In the genomic region with DNA sequence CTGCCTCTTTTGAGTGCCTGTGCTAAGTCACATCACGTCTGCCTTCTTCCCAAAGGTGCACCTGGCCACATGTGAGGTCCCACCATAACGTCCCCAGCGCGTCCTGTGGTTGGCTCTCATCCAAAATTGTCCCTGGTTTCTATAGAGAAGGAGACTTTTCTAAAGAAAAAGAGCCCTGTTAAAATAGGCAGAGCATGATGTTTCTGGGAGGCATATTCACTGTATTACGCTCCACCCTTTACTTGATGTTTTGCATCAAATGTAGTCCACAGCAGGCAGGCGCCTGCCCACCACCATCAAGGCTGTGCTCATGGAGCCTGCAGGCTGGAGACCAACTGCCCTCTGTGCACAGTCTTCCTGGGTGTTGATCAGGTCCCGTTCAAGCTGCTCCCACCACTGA, we compare ENCODE assay signal across 25 cellular contexts. TPM values are rescaled to one million over a fixed set of nuclear protein-coding genes. Genes with fewer than 3 reads are reported as not detected.
DNase-seq lines count a peak whose midpoint lies in the region; ATAC-seq, FAIRE-seq and TF ChIP-seq lines count a peak whose summit lies in the region.
"Had no signal": no experiment of that assay in that cellular context is flagged by ENCODE, and none has a peak within 500 bp of the region (broad histone marks: within the 10 kb centered on the region; RNA-seq: fewer than 3 reads in every experiment).

No MANE protein-coding gene starts in this region.

- H3K9me1 ChIP-seq in K562 (ENCODE audit: control insufficient read depth, insufficient read depth, low read length) = no peaks in the 10 kb centered on the region

- TF ChIP-seq POLR2A in K562 (conservative IDR thresholded peaks at IDR 0.05) = no peak

- H3K9ac ChIP-seq in Karpas-422 (ENCODE audit: low read length) = peak overlapping the region; percentile 55
- no peak overlapping the region; a peak in 1 of 4 replicates for H3K9ac ChIP-seq in K562 (ENCODE audit: insufficient read depth in 1 of 2, low read depth in 2 of 2, low read length in 2 of 2)
- H3K9ac ChIP-seq: SK-N-SH had no signal

- H3K4me3 ChIP-seq in Karpas-422 (ENCODE audit: low read length) (peak overlapping the region; percentile 47; the same call in 1 of the 2 replicates), K562 (no peak overlapping the region)

- peak; percentile 44 for DNase-seq in activated CD4-positive, alpha-beta T cell treated with anti-CD3 and anti-CD28 coated beads, Interleukin-2, amount 10 ng/mL, durations not matched to agents 24 days and 14 days
- no peak for DNase-seq in activated CD4-positive, alpha-beta T cell treated with anti-CD3 and anti-CD28 coated beads, Interleukin-2, amount 10 ng/mL, durations not matched to agents 7 days and 5 days
- peak; percentile 51 for DNase-seq in Karpas-422
- no peak for DNase-seq in K562 (ENCODE audit: extremely low read depth in 1 of 4, low spot score in 3 of 4)
- DNase-seq in NCI-H69 (lab: John Stamatoyannopoulos, UW) = no peak
- no peak for DNase-seq in NCI-H226
- DNase-seq: BE2C; CD4-positive, CD25-positive, alpha-beta regulatory T cell; DMS153; DND-41; NCI-H1092 treated with DMSO at 0.1 percent for 48 hours; NCI-H1436; NCI-H187; NCI-H2081 treated with DMSO at 0.1 percent for 48 hours; NCI-H446 treated with DMSO at 0.1 percent for 48 hours; NCI-H526; SK-N-SH had no signal

- H3K4me1 ChIP-seq in Karpas-422 (ENCODE audit: low read length) = peaks cover 53% of the 10 kb centered on the region
- H3K4me1 ChIP-seq in K562 (replicated peaks in 1 of 2; ENCODE audit: control insufficient read depth in 2 of 2, insufficient read depth in 2 of 2, low read length in 2 of 2) = peaks cover 35 to 40% of the 10 kb centered on the region in 2 experiments; a peak in 4 of 5 replicates

- in situ Hi-C loops in K562 (cut with MboI) = no loop called here

- H3K9me3 Mint-ChIP-seq in activated CD4-positive, alpha-beta T cell treated with anti-CD3 and anti-CD28 coated beads, Interleukin-2, amount 10 ng/mL, durations not matched to agents 24 days and 14 days = no peaks in the 10 kb centered on the region
- H3K9me3 Mint-ChIP-seq in activated CD4-positive, alpha-beta T cell treated with anti-CD3 and anti-CD28 coated beads, Interleukin-2, amount 10 ng/mL, durations not matched to agents 7 days and 5 days = no peaks in the 10 kb centered on the region
- no peaks in the 10 kb centered on the region for H3K9me3 Mint-ChIP-seq in stimulated activated memory B cell treated with anti-CD40 and anti-IgM and Interleukin-4, amounts not matched to agents 10 μg/mL and 1 μg/mL and 100 μg/mL, for 72 hours

- H3K4me1 Mint-ChIP-seq in activated CD4-positive, alpha-beta T cell treated with anti-CD3 and anti-CD28 coated beads, Interleukin-2, amount 10 ng/mL, durations not matched to agents 24 days and 14 days = peaks cover 14% of the 10 kb centered on the region
- peaks cover 15% of the 10 kb centered on the region for H3K4me1 Mint-ChIP-seq in activated CD4-positive, alpha-beta T cell treated with anti-CD3 and anti-CD28 coated beads, Interleukin-2, amount 10 ng/mL, durations not matched to agents 7 days and 5 days
- H3K4me1 Mint-ChIP-seq in stimulated activated memory B cell treated with anti-CD40 and anti-IgM and Interleukin-4, amounts not matched to agents 10 μg/mL and 1 μg/mL and 100 μg/mL, for 72 hours = peaks cover 40% of the 10 kb centered on the region

- no peak for TF ChIP-seq RAD21 in K562 (CRISPR knock-in tag; conservative IDR thresholded peaks at IDR 0.05 in 1 of 2, IDR thresholded peaks at IDR 0.05 in 1 of 2)

- H3K9me2 ChIP-seq in Karpas-422 (replicated peaks; ENCODE audit: insufficient read depth, low read length) = no peaks in the 10 kb centered on the region
- H3K9me2 ChIP-seq: SK-N-SH had no signal

- intact Hi-C loops in activated CD4-positive, alpha-beta T cell treated with anti-CD3 and anti-CD28 coated beads, Interleukin-2, amount 10 ng/mL, durations not matched to agents 24 days and 14 days (cut with micrococcal nuclease) = loop anchor here (5.0 kb wide), 1 partner anchor 142 kb away; a partner anchor contains a TSS
- intact Hi-C loops in K562 (cut with micrococcal nuclease) = loop anchor here (5.0 kb wide), 2 partner anchors 33 to 362 kb away; a partner anchor contains a TSS

- H3K79me2 ChIP-seq in Karpas-422 (ENCODE audit: low read length) (no peaks in the 10 kb centered on the region), K562 (ENCODE audit: control insufficient read depth, insufficient read depth, low read length) (no peaks in the 10 kb centered on the region)

- H3K27me3 ChIP-seq in Karpas-422 (ENCODE audit: low read length) (no peaks in the 10 kb centered on the region), K562 (ENCODE audit: control insufficient read depth in 2 of 2, insufficient read depth in 2 of 2, low read length in 2 of 2) (no peaks in the 10 kb centered on the region)
- H3K27me3 ChIP-seq: BE2C had no signal

- POLR2A ChIA-PET in activated CD4-positive, alpha-beta T cell treated with anti-CD3 and anti-CD28 coated beads, Interleukin-2, amount 10 ng/mL, durations not matched to agents 7 days and 5 days (lab: Charles Lee) = no interaction called here
- POLR2A ChIA-PET in K562 (lab: Yijun Ruan, JAX) = no interaction called here

- H3K4me2 ChIP-seq in Karpas-422 (ENCODE audit: low read depth, low read length, poor library complexity, severe bottlenecking) (peak overlapping the region; percentile 92), K562 (ENCODE audit: insufficient read depth, low read length) (0 out of 2 replicates have a peak overlapping the region, but pooled peaks have one; percentile 25)
- H3K4me2 ChIP-seq: SK-N-SH had no signal

- no peak overlapping the region for H3K4me3 Mint-ChIP-seq in activated CD4-positive, alpha-beta T cell treated with anti-CD3 and anti-CD28 coated beads, Interleukin-2, amount 10 ng/mL, durations not matched to agents 24 days and 14 days
- H3K4me3 Mint-ChIP-seq in activated CD4-positive, alpha-beta T cell treated with anti-CD3 and anti-CD28 coated beads, Interleukin-2, amount 10 ng/mL, durations not matched to agents 7 days and 5 days = no peak overlapping the region
- no peak overlapping the region for H3K4me3 Mint-ChIP-seq in stimulated activated memory B cell treated with anti-CD40 and anti-IgM and Interleukin-4, amounts not matched to agents 10 μg/mL and 1 μg/mL and 100 μg/mL, for 72 hours

- ATAC-seq in K562 (no peak), HG03432 (IDR thresholded peaks at IDR 0.05; ENCODE audit: unreplicated experiment) (no peak)
- no peak for ATAC-seq in stimulated activated memory B cell treated with anti-CD40 and anti-IgM and Interleukin-4, amounts not matched to agents 10 μg/mL and 1 μg/mL and 100 μg/mL, for 72 hours
- ATAC-seq: Panc1 had no signal

- H4K20me1 ChIP-seq in Karpas-422 (ENCODE audit: insufficient read depth, low read depth, low read length) (no peaks in the 10 kb centered on the region), K562 (replicated peaks; ENCODE audit: control insufficient read depth, insufficient read depth, low read length) (no peaks in the 10 kb centered on the region)

- CTCF ChIA-PET in activated CD4-positive, alpha-beta T cell treated with anti-CD3 and anti-CD28 coated beads, Interleukin-2, amount 10 ng/mL, durations not matched to agents 7 days and 5 days (lab: Charles Lee) = interaction anchor here (0.6 kb wide), 1 partner anchor 1890 kb away, joined by 3 read pairs; no protein-coding TSS in a partner anchor
- CTCF ChIA-PET in K562 (lab: Yijun Ruan, JAX; ENCODE audit: low intra/inter-chr PET ratio) = no interaction called here

- 45% methylated on average over 7 of the region's 7 CpGs for WGBS in K562 (ENCODE audit: insufficient coverage, low coverage, missing lambda C conversion rate)

- no peak for TF ChIP-seq EP300 in K562 (IDR thresholded peaks at IDR 0.05; ENCODE audit: low read length)

- no peak for TF ChIP-seq CTCF in K562 (IDR thresholded peaks at IDR 0.05 in 2 of 3, conservative IDR thresholded peaks at IDR 0.05 in 1 of 3; ENCODE audit: insufficient read depth in 2 of 3, low read depth in 1 of 3, low read length in 3 of 3)

- no peak overlapping the region for H3K27ac Mint-ChIP-seq in activated CD4-positive, alpha-beta T cell treated with anti-CD3 and anti-CD28 coated beads, Interleukin-2, amount 10 ng/mL, durations not matched to agents 24 days and 14 days
- no peak overlapping the region for H3K27ac Mint-ChIP-seq in activated CD4-positive, alpha-beta T cell treated with anti-CD3 and anti-CD28 coated beads, Interleukin-2, amount 10 ng/mL, durations not matched to agents 7 days and 5 days
- H3K27ac Mint-ChIP-seq in stimulated activated memory B cell treated with anti-CD40 and anti-IgM and Interleukin-4, amounts not matched to agents 10 μg/mL and 1 μg/mL and 100 μg/mL, for 72 hours = peak overlapping the region; percentile 78

- H2AFZ ChIP-seq in Karpas-422 (ENCODE audit: low read length) (peak overlapping the region; percentile 80; the same call in 1 of the 2 replicates), K562 (ENCODE audit: low read depth, low read length) (peak overlapping the region; percentile 36; the same call in 1 of the 2 replicates)

- H3K27ac ChIP-seq in Karpas-422 (ENCODE audit: low read length) (peak overlapping the region; percentile 91), K562 (ENCODE audit: extremely low read depth, low read depth, low read length) (no peak overlapping the region)
- H3K27ac ChIP-seq: 22Rv1 had no signal

- no peak for FAIRE-seq in K562 (lab: Jason Lieb, UNC)
- FAIRE-seq: GM19239, H1 had no signal

- H3K27me3 Mint-ChIP-seq in activated CD4-positive, alpha-beta T cell treated with anti-CD3 and anti-CD28 coated beads, Interleukin-2, amount 10 ng/mL, durations not matched to agents 24 days and 14 days = peaks cover 15% of the 10 kb centered on the region
- peaks cover 20% of the 10 kb centered on the region for H3K27me3 Mint-ChIP-seq in activated CD4-positive, alpha-beta T cell treated with anti-CD3 and anti-CD28 coated beads, Interleukin-2, amount 10 ng/mL, durations not matched to agents 7 days and 5 days
- no peaks in the 10 kb centered on the region for H3K27me3 Mint-ChIP-seq in stimulated activated memory B cell treated with anti-CD40 and anti-IgM and Interleukin-4, amounts not matched to agents 10 μg/mL and 1 μg/mL and 100 μg/mL, for 72 hours
- H3K27me3 Mint-ChIP-seq: CD4-positive, CD25-positive, alpha-beta regulatory T cell had no signal

- H3K36me3 Mint-ChIP-seq in activated CD4-positive, alpha-beta T cell treated with anti-CD3 and anti-CD28 coated beads, Interleukin-2, amount 10 ng/mL, durations not matched to agents 24 days and 14 days (ENCODE audit: low read depth) = peaks cover 7% of the 10 kb centered on the region
- peaks cover 2% of the 10 kb centered on the region for H3K36me3 Mint-ChIP-seq in activated CD4-positive, alpha-beta T cell treated with anti-CD3 and anti-CD28 coated beads, Interleukin-2, amount 10 ng/mL, durations not matched to agents 7 days and 5 days (ENCODE audit: low read depth)
- peaks cover 31% of the 10 kb centered on the region for H3K36me3 Mint-ChIP-seq in stimulated activated memory B cell treated with anti-CD40 and anti-IgM and Interleukin-4, amounts not matched to agents 10 μg/mL and 1 μg/mL and 100 μg/mL, for 72 hours
- H3K36me3 Mint-ChIP-seq: CD4-positive, CD25-positive, alpha-beta regulatory T cell had no signal

- H3K36me3 ChIP-seq in Karpas-422 (ENCODE audit: insufficient read depth, low read length) = no peaks in the 10 kb centered on the region
- H3K36me3 ChIP-seq in K562 (ENCODE audit: control insufficient read depth, insufficient read depth, low read length) = no peaks in the 10 kb centered on the region
- H3K36me3 ChIP-seq: BE2C had no signal

- BruUV-seq in K562 (replicated peaks; lab: Mats Ljungman, UMichigan) = no TSS peak

- H3K9me3 ChIP-seq in Karpas-422 (ENCODE audit: low read length) (no peaks in the 10 kb centered on the region), K562 (replicated peaks; ENCODE audit: control insufficient read depth, insufficient read depth, low read depth, low read length) (no peaks in the 10 kb centered on the region; the same call in 1 of the 2 replicates)
- H3K9me3 ChIP-seq: BE2C, SK-N-SH had no signal

RNA-seq across cellular contexts. Expression of a gene that starts 36.3 kb away (rescaled TPM):
- 5.1 and 6.7 TPM in 2 replicates for total RNA-seq in activated CD4-positive, alpha-beta T cell treated with anti-CD3 and anti-CD28 coated beads, Interleukin-2, amount 10 ng/mL, durations not matched to agents 24 days and 14 days
- total RNA-seq in activated CD4-positive, alpha-beta T cell treated with anti-CD3 and anti-CD28 coated beads, Interleukin-2, amount 10 ng/mL, durations not matched to agents 7 days and 5 days = 10 to 100 TPM; 13.8 to 14.5 TPM
- total RNA-seq in Karpas-422 (2014; rRNA removed; shearing (Covaris generic); ENCODE audit: low replicate concordance) = 7.2 and 8.3 TPM in 2 replicates
- 4.6 and 8.6 TPM in 2 replicates for total RNA-seq in K562 (2011; cell fraction: chromatin; rRNA removed; ENCODE audit: low replicate concordance)
- total RNA-seq in K562 (2011; cell fraction: nucleolus; rRNA removed) = 3.7 and 3.8 TPM in 2 replicates
- total RNA-seq in K562 (2011; cell fraction: nucleoplasm; rRNA removed) = 4.1 and 4.6 TPM in 2 replicates
- total RNA-seq in K562 (2014; rRNA removed) = 3.6 and 4.3 TPM in 2 replicates
- 3.8 and 4.7 TPM in 2 replicates for total RNA-seq in K562 (2014; rRNA removed; fragmentation: Illumina TruSeq; extraction: Trizol)
- 3.8 and 4.5 TPM in 2 replicates for total RNA-seq in K562 (2015; rRNA removed; fragmentation: Illumina TruSeq; extraction: Trizol)
- 4.5 and 4.8 TPM in 2 replicates for total RNA-seq in K562 (2021)
- 2.7 and 3.3 TPM in 2 replicates for polyA plus RNA-seq in K562 (2011; rRNA removed)
- 1.9 and 2.1 TPM in 2 replicates for polyA plus RNA-seq in K562 (2011; cell fraction: cytosol; rRNA removed)
- 3.8 and 4.0 TPM in 2 replicates for polyA plus RNA-seq in K562 (2011; cell fraction: nucleus; rRNA removed)
- polyA plus RNA-seq in K562 (2012) = 2.9 and 3.8 TPM in 2 replicates
- 4.0 TPM in 2 replicates for polyA plus RNA-seq in K562 (2014; fragmentation: Illumina TruSeq; extraction: Trizol)
- 1 to 10 TPM; 2.0 to 2.3 TPM for polyA plus RNA-seq in K562 (2014; fragmentation: Nextera tagmentation; extraction: Ambion mirVana)
- 3.6 and 4.6 TPM in 2 replicates for polyA plus RNA-seq in K562 (2014; rRNA removed)
- polyA minus RNA-seq in K562 (2011; rRNA and poly(A)+ RNA removed) = 2.6 and 2.9 TPM in 2 replicates
- polyA minus RNA-seq in K562 (2011; cell fraction: cytosol; rRNA and poly(A)+ RNA removed) = 1.5 and 2.0 TPM in 2 replicates
- polyA minus RNA-seq in K562 (2011; cell fraction: nucleus; rRNA and poly(A)+ RNA removed) = 2.3 and 2.9 TPM in 2 replicates

RNA-seq across cellular contexts. Expression of a gene that starts 39.8 kb away (rescaled TPM):
- total RNA-seq in activated CD4-positive, alpha-beta T cell treated with anti-CD3 and anti-CD28 coated beads, Interleukin-2, amount 10 ng/mL, durations not matched to agents 24 days and 14 days = not detected in 2 replicates
- total RNA-seq in activated CD4-positive, alpha-beta T cell treated with anti-CD3 and anti-CD28 coated beads, Interleukin-2, amount 10 ng/mL, durations not matched to agents 7 days and 5 days = not detected
- total RNA-seq in Karpas-422 (2014; rRNA removed; shearing (Covaris generic); ENCODE audit: low replicate concordance) = 0.67 TPM in 1 of 2 replicates, not detected in the other
- total RNA-seq in K562 (2011; cell fraction: chromatin; rRNA removed; ENCODE audit: low replicate concordance) = not detected in 2 replicates
- not detected in 2 replicates for total RNA-seq in K562 (2011; cell fraction: nucleolus; rRNA removed)
- total RNA-seq in K562 (2011; cell fraction: nucleoplasm; rRNA removed) = not detected in 2 replicates
- not detected in 2 replicates for total RNA-seq in K562 (2014; rRNA removed)
- total RNA-seq in K562 (2014; rRNA removed; fragmentation: Illumina TruSeq; extraction: Trizol) = not detected in 2 replicates
- not detected in 2 replicates for total RNA-seq in K562 (2015; rRNA removed; fragmentation: Illumina TruSeq; extraction: Trizol)
- total RNA-seq in K562 (2021) = not detected in 2 replicates
- polyA plus RNA-seq in K562 (2011; rRNA removed) = not detected in 2 replicates
- polyA plus RNA-seq in K562 (2011; cell fraction: cytosol; rRNA removed) = not detected in 2 replicates
- polyA plus RNA-seq in K562 (2011; cell fraction: nucleus; rRNA removed) = not detected in 2 replicates
- polyA plus RNA-seq in K562 (2012) = 0.06 and 0.07 TPM in 2 replicates
- 0.01 TPM in 1 of 2 replicates, not detected in the other for polyA plus RNA-seq in K562 (2014; fragmentation: Illumina TruSeq; extraction: Trizol)
- polyA plus RNA-seq in K562 (2014; fragmentation: Nextera tagmentation; extraction: Ambion mirVana) = under 1 TPM; 0.01 to 0.06 TPM
- polyA plus RNA-seq in K562 (2014; rRNA removed) = not detected in 2 replicates
- polyA minus RNA-seq in K562 (2011; rRNA and poly(A)+ RNA removed) = not detected in 2 replicates
- not detected in 2 replicates for polyA minus RNA-seq in K562 (2011; cell fraction: cytosol; rRNA and poly(A)+ RNA removed)
- polyA minus RNA-seq in K562 (2011; cell fraction: nucleus; rRNA and poly(A)+ RNA removed) = not detected in 2 replicates
- total RNA-seq: CD4-positive, CD25-positive, alpha-beta regulatory T cell; H1; HT-29; M059J had no signal
- polyA plus RNA-seq: SK-N-SH had no signal

Comparison
In these comparisons a context has a peak if more than half of its experiments do, and no peak if none do; other contexts are left out.
1. DNase-seq: peak in activated CD4-positive, alpha-beta T cell treated with anti-CD3 and anti-CD28 coated beads, Interleukin-2, amount 10 ng/mL, durations not matched to agents 24 days and 14 days (single experiment) and Karpas-422 (single experiment); none in activated CD4-positive, alpha-beta T cell treated with anti-CD3 and anti-CD28 coated beads, Interleukin-2, amount 10 ng/mL, durations not matched to agents 7 days and 5 days (single experiment), K562 (0 of 4), NCI-H69 (single experiment) and NCI-H226 (single experiment).